1 cellular context compared by ENCODE assay signal in genomic region chr5:132434813-132435286, GRCh38.
TF ChIP-seq lines count a peak whose summit lies in the region.

No MANE protein-coding gene starts in this region.

TF ChIP-seq in HEK293T, 16 proteins besides CTCF, POLR2A, EP300 and RAD21 (continued from another document):
- TF ChIP-seq TARDBP (IDR thresholded peaks at IDR 0.05) (no peak), CTBP1 (IDR thresholded peaks at IDR 0.05; ENCODE audit: borderline replicate concordance) (no peak), LEF1 (IDR thresholded peaks at IDR 0.05; ENCODE audit: borderline replicate concordance) (no peak), FOXM1 (IDR thresholded peaks at IDR 0.05; ENCODE audit: borderline replicate concordance) (no peak)
